Comparison of ENCODE assay signal across 9 cellular contexts in genomic region chr3:53804697-53805462, GRCh38. TPM values are rescaled to one million over a fixed set of nuclear protein-coding genes. Genes with fewer than 3 reads are reported as not detected.
DNase-seq lines count a peak whose midpoint lies in the region; ATAC-seq, FAIRE-seq and TF ChIP-seq lines count a peak whose summit lies in the region.
"Had no signal": no experiment of that assay in that cellular context is flagged by ENCODE, and none has a peak within 500 bp of the region (broad histone marks: within the 10 kb centered on the region; RNA-seq: fewer than 3 reads in every experiment).

No MANE protein-coding gene starts in this region.

- no peaks in the 10 kb centered on the region for H3K9me3 ChIP-seq in RWPE2 (ENCODE audit: severe bottlenecking)
- H3K9me3 ChIP-seq in PC-9 (ENCODE audit: insufficient read depth, low read depth) = no peaks in the 10 kb centered on the region

- H3K27ac ChIP-seq in RWPE2 (ENCODE audit: poor library complexity, severe bottlenecking) (no peak overlapping the region), PC-9 (no peak overlapping the region), coronary artery (no peak overlapping the region)

- CTCF ChIA-PET in PC-9 (lab: Charles Lee) = no interaction called here

- H3K27me3 ChIP-seq in RWPE2 (ENCODE audit: insufficient read depth, poor library complexity, severe bottlenecking) = no peaks in the 10 kb centered on the region
- peaks cover 97% of the 10 kb centered on the region for H3K27me3 ChIP-seq in PC-9 (ENCODE audit: insufficient read depth, low read depth)

- no peaks in the 10 kb centered on the region for H3K9me2 ChIP-seq in PC-9 (ENCODE audit: insufficient read depth)

- no peak overlapping the region for H3K4me2 ChIP-seq in PC-9

- intact Hi-C loops in PC-9 (cut with micrococcal nuclease; ENCODE audit: unreplicated experiment) = no loop called here

- no TSS peak for BruUV-seq in PC-9 (replicated peaks; lab: Mats Ljungman, UMichigan)

- no peak overlapping the region for H3K4me3 ChIP-seq in HFF-Myc (replicated peaks; ENCODE audit: low read depth, low read length)
- H3K4me3 ChIP-seq in RWPE2 (ENCODE audit: severe bottlenecking) = no peak overlapping the region
- H3K4me3 ChIP-seq in PC-9 = no peak overlapping the region
- no peak overlapping the region for H3K4me3 ChIP-seq in coronary artery

- H3K36me3 ChIP-seq in RWPE2 (ENCODE audit: low read depth) (no peaks in the 10 kb centered on the region), PC-9 (ENCODE audit: low read depth) (no peaks in the 10 kb centered on the region)

- FAIRE-seq in GM19239 (lab: Jason Lieb, UNC) = no peak

- TF ChIP-seq CTCF in HFF-Myc (IDR thresholded peaks at IDR 0.05; ENCODE audit: low read depth, low read length, missing control alignments) = no peak
- TF ChIP-seq CTCF in RWPE2 (IDR thresholded peaks at IDR 0.05; ENCODE audit: poor library complexity, severe bottlenecking) = no peak
- no peak for TF ChIP-seq CTCF in PC-9 (conservative IDR thresholded peaks at IDR 0.05)
- TF ChIP-seq CTCF in coronary artery (IDR thresholded peaks at IDR 0.05) = no peak

- peak; percentile 92 for DNase-seq in GM03348 (ENCODE audit: low spot score)
- peak; percentile 59 for DNase-seq in HFF-Myc (ENCODE audit: extremely low read depth, low read depth)
- DNase-seq in RWPE2 (ENCODE audit: low spot score) = no peak
- DNase-seq in left kidney (ENCODE audit: low read depth, low spot score) = peak; percentile 7
- no peak for DNase-seq in GM19239 (ENCODE audit: insufficient read length, low spot score)
- no peak for DNase-seq in NCI-H1105 (lab: John Stamatoyannopoulos, UW)
- no peak for DNase-seq in PC-9
- DNase-seq in coronary artery (ENCODE audit: low spot score) = no peak
- DNase-seq: activated B cell treated with CpG ODN at 0.5 μM for 24 hours had no signal

- H3K79me2 ChIP-seq in PC-9 (ENCODE audit: low read depth) = no peaks in the 10 kb centered on the region

- no peak overlapping the region for H2AFZ ChIP-seq in PC-9

- H3K4me1 ChIP-seq in RWPE2 (ENCODE audit: insufficient read depth, poor library complexity, severe bottlenecking) (no peaks in the 10 kb centered on the region), PC-9 (replicated peaks; ENCODE audit: insufficient read depth) (no peaks in the 10 kb centered on the region)

- peak; percentile 80 for ATAC-seq in RWPE2 (ENCODE audit: low read depth)

- no peaks in the 10 kb centered on the region for H4K20me1 ChIP-seq in PC-9 (ENCODE audit: insufficient read depth)

- H3F3A ChIP-seq in PC-9 (ENCODE audit: insufficient read depth, low read depth) = no peaks in the 10 kb centered on the region

- POLR2A ChIA-PET in PC-9 (lab: Charles Lee; ENCODE audit: unreplicated experiment) = no interaction called here

RNA-seq across cellular contexts. Expression of gene CHDH, which starts 41.3 kb away (rescaled TPM):
- total RNA-seq in PC-9 (2021) = 0.28 TPM in 1 of 2 replicates, not detected in the other

RNA-seq across cellular contexts. Expression of gene IL17RB, which starts 41.5 kb away (rescaled TPM):
- not detected in 2 replicates for total RNA-seq in PC-9 (2021)

Comparison
In these comparisons a context has a peak if more than half of its experiments do, and no peak if none do; other contexts are left out.
1. DNase-seq: peak in GM03348 (single experiment), HFF-Myc (single experiment) and left kidney (single experiment); none in RWPE2 (single experiment), GM19239 (single experiment), NCI-H1105 (single experiment), PC-9 (0 of 2) and coronary artery (single experiment).